In genomic region chr17:80942360-80943345, GRCh38 we compare ENCODE assay signal across 10 cellular contexts. TPM values are rescaled to one million over a fixed set of nuclear protein-coding genes. Genes with fewer than 3 reads are reported as not detected.
DNase-seq lines count a peak whose midpoint lies in the region; ATAC-seq and TF ChIP-seq lines count a peak whose summit lies in the region.
"Had no signal": no experiment of that assay in that cellular context is flagged by ENCODE, and none has a peak within 500 bp of the region (broad histone marks: within the 10 kb centered on the region; RNA-seq: fewer than 3 reads in every experiment).

No MANE protein-coding gene starts in this region.

- H3K36me3 ChIP-seq in A673 (ENCODE audit: insufficient read depth, low read length, poor library complexity, severe bottlenecking), result no peaks in the 10 kb centered on the region

- no peaks in the 10 kb centered on the region for H3K9me3 ChIP-seq in A673 (ENCODE audit: low read depth, low read length, poor library complexity, severe bottlenecking)

- H3K27ac ChIP-seq in A673 (ENCODE audit: low read depth, low read length, poor library complexity, severe bottlenecking), result peak overlapping the region; percentile 12

- peak; percentile 92 for DNase-seq in A673 (ENCODE audit: low spot score)
- peak; percentile 88 to 95 for DNase-seq in NCI-H446 (lab: John Stamatoyannopoulos, UW)
- DNase-seq in fibroblast of villous mesenchyme (ENCODE audit: low read depth), result peak; percentile 85
- DNase-seq in occipital lobe (lab: John Stamatoyannopoulos, UW), result peak; percentile 50
- DNase-seq in HPDE6-E6E7 (ENCODE audit: extremely low spot score), result no peak
- DNase-seq in HEK293T (ENCODE audit: extremely low spot score), result no peak
- DNase-seq in UCSD-AML1 (lab: John Stamatoyannopoulos, UW; ENCODE audit: unreplicated experiment), result no peak
- DNase-seq: DMS53, NCI-H2029 had no signal

- intact Hi-C loops in A673 (cut with micrococcal nuclease; ENCODE audit: unreplicated experiment), result no loop called here

- H3K4me3 ChIP-seq in A673 (ENCODE audit: low read depth, low read length, poor library complexity, severe bottlenecking) (no peak overlapping the region), fibroblast of villous mesenchyme (ENCODE audit: low read depth, low read length) (no peak overlapping the region)

- POLR2A ChIA-PET in A673 (lab: Charles Lee; ENCODE audit: low non-redundant PET), result interaction anchor here (0.6 kb wide), 1 partner anchor 632 kb away, joined by 3 read pairs; no protein-coding TSS in a partner anchor
- POLR2A ChIA-PET in HEK293T (lab: Yijun Ruan, JAX), result no interaction called here

- CTCF ChIA-PET in A673 (lab: Charles Lee), result interaction anchor here (1.6 kb wide), 1 partner anchor 516 kb away, joined by 4 read pairs; no protein-coding TSS in a partner anchor
- CTCF ChIA-PET in HEK293T (lab: Yijun Ruan, JAX), result interaction anchor here (0.6 kb wide), 1 partner anchor 17 kb away, joined by 3 read pairs; no protein-coding TSS in a partner anchor

- ATAC-seq in HG03108 (IDR thresholded peaks at IDR 0.05; ENCODE audit: unreplicated experiment), result no peak

- TF ChIP-seq CTCF in A673 (conservative IDR thresholded peaks at IDR 0.05; ENCODE audit: low read depth, low read length) (peak; percentile 37), fibroblast of villous mesenchyme (IDR thresholded peaks at IDR 0.05; ENCODE audit: insufficient read depth, low read depth, low read length) (no peak)

- H3K27me3 ChIP-seq in A673 (replicated peaks; ENCODE audit: insufficient read depth, low read depth, low read length, poor library complexity), result no peaks in the 10 kb centered on the region

- H3K4me1 ChIP-seq in A673 (ENCODE audit: insufficient read depth, low read length, poor library complexity, severe bottlenecking), result peaks cover 33% of the 10 kb centered on the region

- BruUV-seq in A673 (replicated peaks; lab: Mats Ljungman, UMichigan), result no TSS peak

TF ChIP-seq in HEK293T, 16 proteins besides CTCF, POLR2A, EP300 and RAD21:
- TF ChIP-seq SUZ12 (IDR thresholded peaks at IDR 0.05) (no peak), L3MBTL2 (conservative IDR thresholded peaks at IDR 0.05) (no peak), LEF1 (IDR thresholded peaks at IDR 0.05; ENCODE audit: borderline replicate concordance) (no peak), PKNOX1 (IDR thresholded peaks at IDR 0.05) (no peak), BHLHE40 (IDR thresholded peaks at IDR 0.05; ENCODE audit: borderline replicate concordance) (no peak), ZNF384 (IDR thresholded peaks at IDR 0.05) (no peak), FOXA1 (IDR thresholded peaks at IDR 0.05) (no peak), HDGF (IDR thresholded peaks at IDR 0.05; ENCODE audit: borderline replicate concordance) (no peak), FOXM1 (IDR thresholded peaks at IDR 0.05; ENCODE audit: borderline replicate concordance) (no peak), FOXK2 (IDR thresholded peaks at IDR 0.05) (no peak), TARDBP (IDR thresholded peaks at IDR 0.05) (no peak), ELF4 (IDR thresholded peaks at IDR 0.05) (no peak)

RNA-seq across cellular contexts. Expression of gene CHMP6, which starts 49.0 kb away (rescaled TPM):
- total RNA-seq in A673 (2021) (18.7 and 21.3 TPM in 2 replicates), fibroblast of villous mesenchyme (19.4 and 24.2 TPM in 2 replicates), occipital lobe (11.7 TPM)

Comparison
In these comparisons a context has a peak if more than half of its experiments do, and no peak if none do; other contexts are left out.
1. DNase-seq: peak in A673 (single experiment), NCI-H446 (2 of 2), fibroblast of villous mesenchyme (single experiment) and occipital lobe (single experiment); none in HPDE6-E6E7 (single experiment), HEK293T (single experiment) and UCSD-AML1 (single experiment).